Comparison of ENCODE assay signal across 16 cellular contexts in the genomic region with DNA sequence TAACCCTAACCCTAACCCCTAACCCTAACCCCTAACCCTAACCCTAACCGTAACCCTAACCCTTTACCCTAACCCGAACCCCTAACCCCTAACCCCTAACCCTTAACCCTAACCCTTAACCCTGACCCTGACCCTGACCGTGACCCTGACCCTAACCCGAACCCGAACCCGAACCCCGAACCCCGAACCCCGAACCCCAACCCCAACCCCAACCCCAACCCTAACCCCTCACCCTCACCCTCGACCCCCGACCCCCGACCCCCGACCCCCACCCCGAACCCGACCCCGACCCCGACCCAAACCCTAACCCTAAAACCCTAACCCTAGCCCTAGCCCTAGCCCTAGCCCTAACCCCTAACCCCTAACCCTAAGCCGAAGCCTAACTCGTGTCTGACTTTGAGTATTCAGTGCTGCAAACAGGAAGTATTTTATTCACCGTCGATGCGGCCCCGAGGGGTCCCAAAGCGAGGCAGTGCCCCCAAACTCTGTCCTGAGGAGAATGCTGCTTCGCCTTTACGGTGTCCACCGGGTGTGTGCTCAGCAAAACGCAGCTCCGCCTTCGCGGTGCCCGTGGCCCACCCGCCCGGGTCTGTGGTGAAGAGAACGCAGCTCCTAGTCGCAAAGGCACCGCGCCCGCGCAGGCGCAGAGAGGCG. TPM values are rescaled to one million over a fixed set of nuclear protein-coding genes. Genes with fewer than 3 reads are reported as not detected.
DNase-seq lines count a peak whose midpoint lies in the region; ATAC-seq and TF ChIP-seq lines count a peak whose summit lies in the region.
"Had no signal": no experiment of that assay in that cellular context is flagged by ENCODE, and none has a peak within 500 bp of the region (broad histone marks: within the 10 kb centered on the region; RNA-seq: fewer than 3 reads in every experiment).

No MANE protein-coding gene starts in this region.

- no peaks in the 10 kb centered on the region for H3K4me1 ChIP-seq in OCI-LY7 (ENCODE audit: insufficient read depth, low read length, poor library complexity, severe bottlenecking)
- H3K4me1 ChIP-seq in heart right ventricle = no peaks in the 10 kb centered on the region
- H3K4me1 ChIP-seq in ovary (ENCODE audit: insufficient read depth) = peaks cover 4% of the 10 kb centered on the region

- 66 to 83% methylated on average over 25 to 42 of the region's 42 CpGs for WGBS in heart right ventricle, 2 donors
- 70 to 82% (median 77%) methylated on average over 24 to 42 of the region's 42 CpGs for WGBS in ovary, 3 donors

- H3K9me3 ChIP-seq in OCI-LY7 (ENCODE audit: low read length) (no peaks in the 10 kb centered on the region), heart right ventricle (peaks cover 0 to 5% (median 0%) of the 10 kb centered on the region in 11 donors), ovary (no peaks in the 10 kb centered on the region)

- H3K4me3 Mint-ChIP-seq in HFFc6 = no peak overlapping the region
- H3K4me3 Mint-ChIP-seq: stimulated activated effector memory CD8-positive, alpha-beta T cell treated with anti-CD3 and anti-CD28 coated beads, Interleukin-12 subunit alpha, Interleukin-12 subunit beta, amount 100 ng/mL, for 72 hours had no signal

- TF ChIP-seq CTCF in GM10266 (IDR thresholded peaks at IDR 0.05; ENCODE audit: control insufficient read depth, insufficient read depth, low read depth, missing control alignments) (no peak), OCI-LY7 (conservative IDR thresholded peaks at IDR 0.05; ENCODE audit: low read length) (no peak), heart right ventricle (IDR thresholded peaks at IDR 0.05) (no peak), ovary (IDR thresholded peaks at IDR 0.05) (no peak), HFFc6 (IDR thresholded peaks at IDR 0.05) (no peak)

- intact Hi-C loops in OCI-LY7 (cut with micrococcal nuclease; ENCODE audit: unreplicated experiment) (no loop called here), heart right ventricle (cut with DNase I) (no loop called here), ovary (cut with DNase I) (no loop called here), posterior vena cava (cut with DNase I) (no loop called here)

- peak in 6 of 8 donors; percentile 45 to 88 (median 64) for ATAC-seq in heart right ventricle

- no peak for TF ChIP-seq EP300 in ovary (IDR thresholded peaks at IDR 0.05)

- H3K36me3 ChIP-seq in OCI-LY7 (ENCODE audit: insufficient read depth, low read length) (no peaks in the 10 kb centered on the region), heart right ventricle (no peaks in the 10 kb centered on the region), ovary (no peaks in the 10 kb centered on the region)

- no peak for TF ChIP-seq POLR2A in ovary (IDR thresholded peaks at IDR 0.05)

- POLR2A ChIA-PET in OCI-LY7 (lab: Charles Lee) = no interaction called here

- CTCF ChIA-PET in OCI-LY7 (lab: Charles Lee; ENCODE audit: unreplicated experiment) = no interaction called here

- H3K27ac Mint-ChIP-seq in HFFc6 = no peak overlapping the region
- H3K27ac Mint-ChIP-seq: stimulated activated effector memory CD8-positive, alpha-beta T cell treated with anti-CD3 and anti-CD28 coated beads, Interleukin-12 subunit alpha, Interleukin-12 subunit beta, amount 100 ng/mL, for 72 hours had no signal

- no peaks in the 10 kb centered on the region for H4K20me1 ChIP-seq in OCI-LY7 (ENCODE audit: insufficient read depth, low read length)

- H3K9me2 ChIP-seq in OCI-LY7 (ENCODE audit: insufficient read depth, low read length) = no peaks in the 10 kb centered on the region

- H3K4me3 ChIP-seq in OCI-LY7 (ENCODE audit: low read depth, low read length, poor library complexity, severe bottlenecking) (no peak overlapping the region), heart right ventricle (no peak overlapping the region), ovary (no peak overlapping the region)

- H3K36me3 Mint-ChIP-seq in HFFc6 (ENCODE audit: low read depth) = no peaks in the 10 kb centered on the region

- DNase-seq in GM10266 (ENCODE audit: extremely low spot score) (peak; percentile 32), OCI-LY7 (ENCODE audit: low spot score) (peak; percentile 2), heart right ventricle (no peak), ovary (peak in 4 of 5 donors; percentile 40 to 61 (median 51)), midbrain (lab: John Stamatoyannopoulos, UW) (no peak), posterior vena cava (ENCODE audit: low spot score) (no peak), HFFc6 (no peak)
- DNase-seq in activated T-cell treated with anti-CD3 and anti-CD28 coated beads, Interleukin-2, amount 50 U/mL, for 48 hours = no peak
- DNase-seq: activated CD4-positive, alpha-beta T cell treated with anti-CD3 and anti-CD28 coated beads, Interleukin-2, amount 50 U/mL, for 4 hours; activated effector memory CD4-positive, alpha-beta T cell treated with anti-CD3 and anti-CD28 coated beads, Interleukin-2, amount 50 U/mL, for 16 hours; central memory CD4-positive, alpha-beta T cell; GOT3; stimulated activated CD4-positive, alpha-beta T cell treated with anti-CD3 and anti-CD28 coated beads, Interleukin-4, amount 100 ng/mL, for 1 hour had no signal

- no peaks in the 10 kb centered on the region for H3K4me1 Mint-ChIP-seq in HFFc6 (ENCODE audit: low read depth)
- H3K4me1 Mint-ChIP-seq: stimulated activated effector memory CD8-positive, alpha-beta T cell treated with anti-CD3 and anti-CD28 coated beads, Interleukin-12 subunit alpha, Interleukin-12 subunit beta, amount 100 ng/mL, for 72 hours had no signal

- H3K27me3 ChIP-seq in heart right ventricle (peaks cover 0 to 11% (median 0%) of the 10 kb centered on the region in 7 donors), ovary (no peaks in the 10 kb centered on the region)

- no TSS peak for BruUV-seq in OCI-LY7 (replicated peaks; lab: Mats Ljungman, UMichigan)

- no peak overlapping the region for H2AFZ ChIP-seq in OCI-LY7 (ENCODE audit: low read length)

- H3K9me3 Mint-ChIP-seq in HFFc6 = no peaks in the 10 kb centered on the region
- H3K9me3 Mint-ChIP-seq: stimulated activated effector memory CD8-positive, alpha-beta T cell treated with anti-CD3 and anti-CD28 coated beads, Interleukin-12 subunit alpha, Interleukin-12 subunit beta, amount 100 ng/mL, for 72 hours had no signal

- no peaks in the 10 kb centered on the region for H3K79me2 ChIP-seq in OCI-LY7 (ENCODE audit: insufficient read depth, low read depth, low read length)

- H3K27me3 Mint-ChIP-seq in HFFc6 (ENCODE audit: insufficient read depth) = no peaks in the 10 kb centered on the region; the same call in 1 of the 2 replicates

- no peak overlapping the region for H3K27ac ChIP-seq in OCI-LY7 (ENCODE audit: low read depth, low read length, poor library complexity, severe bottlenecking)
- no peak overlapping the region for H3K27ac ChIP-seq in heart right ventricle
- no peak overlapping the region for H3K27ac ChIP-seq in ovary
- H3K27ac ChIP-seq: C4-2B had no signal

- H3K4me2 ChIP-seq in OCI-LY7 (ENCODE audit: low read length) = no peak overlapping the region

RNA-seq across cellular contexts. Expression of gene FAM110C, which starts 36.0 kb away (rescaled TPM):
- total RNA-seq in OCI-LY7 (2014; rRNA removed; shearing (Covaris generic)) = not detected in 2 replicates
- total RNA-seq in OCI-LY7 (2022) = not detected in 2 replicates
- 1 to 10 TPM; 1.7 to 5.2 (median 3.0) TPM for total RNA-seq in heart right ventricle
- polyA plus RNA-seq in heart right ventricle = under 1 TPM; 0.66 to 0.68 TPM
- total RNA-seq in ovary = 10 to 100 TPM in 4 of 7 donors, 1 to 10 TPM in 3; 4.1 to 47.4 (median 10.1) TPM
- 1 to 10 TPM; 5.8 to 6.9 TPM for polyA plus RNA-seq in ovary
- 1 to 10 TPM; 1.3 to 2.5 TPM for total RNA-seq in posterior vena cava
- not detected for total RNA-seq in HFFc6 (2021; fragmentation: NEBNext Ultra II Directional; extraction: Animal tissue kit (Norgen Biotek cat#: 25700))
- total RNA-seq: G401 had no signal

Comparison
In these comparisons a context has a peak if more than half of its experiments do, and no peak if none do; other contexts are left out.
1. DNase-seq: peak in GM10266 (single experiment), OCI-LY7 (single experiment) and ovary (4 of 5); none in heart right ventricle (0 of 2), midbrain (single experiment), posterior vena cava (single experiment), HFFc6 (single experiment) and activated T-cell treated with anti-CD3 and anti-CD28 coated beads, Interleukin-2, amount 50 U/mL, for 48 hours (0 of 2).